In genomic region chr10:37976091-37976879, GRCh38 we compare ENCODE assay signal across 1 cellular context.
TF ChIP-seq lines count a peak whose summit lies in the region.

Gene ZNF25 (minus strand): TSS chr10:37976647. CDS start chr10:37971722, 4,925 bp downstream.

TF ChIP-seq in K562, 482 proteins besides CTCF, POLR2A, EP300 and RAD21 (continued from another document and continues in another):
- TF ChIP-seq AFF1 (IDR thresholded peaks at IDR 0.05; ENCODE audit: low read depth in 1 of 2, partially characterized antibody in 2 of 2) = peak in 1 of 2 experiments; percentile 86
- TF ChIP-seq CCNT2 (IDR thresholded peaks at IDR 0.05; ENCODE audit: borderline replicate concordance, extremely low read depth, insufficient read length, low read depth, low read length) = peak; percentile 72
- TF ChIP-seq CXXC5 (CRISPR knock-in tag; IDR thresholded peaks at IDR 0.05) = peak; percentile 75
- peak; percentile 78 for TF ChIP-seq PKNOX1 (IDR thresholded peaks at IDR 0.05)
- TF ChIP-seq ZNF124 (CRISPR knock-in tag; IDR thresholded peaks at IDR 0.05) = no peak
- peak in 1 of 2 experiments; percentile 65; a peak in 2 of 4 replicates for TF ChIP-seq HDAC1 (IDR thresholded peaks at IDR 0.05)
- TF ChIP-seq HSF4 (CRISPR knock-in tag; IDR thresholded peaks at IDR 0.05; ENCODE audit: borderline replicate concordance) = no peak
- TF ChIP-seq CREB3L1 (IDR thresholded peaks at IDR 0.05; ENCODE audit: borderline replicate concordance, low read depth) = peak; percentile 84
- no peak for TF ChIP-seq ZNF311 (CRISPR knock-in tag; IDR thresholded peaks at IDR 0.05)
- peak; percentile 47; the same call in 1 of the 2 replicates for TF ChIP-seq MTA1 (IDR thresholded peaks at IDR 0.05; ENCODE audit: borderline replicate concordance)
- peak; percentile 96 for TF ChIP-seq POLR2G (IDR thresholded peaks at IDR 0.05; ENCODE audit: low read depth, low read length)
- no peak for TF ChIP-seq ZNF518B (CRISPR knock-in tag; IDR thresholded peaks at IDR 0.05)
- TF ChIP-seq HDGF (IDR thresholded peaks at IDR 0.05) = no peak
- peak; percentile 52; the same call in 1 of the 2 replicates for TF ChIP-seq HMGXB4 (CRISPR knock-in tag; IDR thresholded peaks at IDR 0.05)
- TF ChIP-seq ZNF224 (CRISPR knock-in tag; IDR thresholded peaks at IDR 0.05) = no peak
- peak; percentile 45; the same call in 1 of the 2 replicates for TF ChIP-seq ZEB2 (IDR thresholded peaks at IDR 0.05)
- TF ChIP-seq PATZ1 (CRISPR knock-in tag; IDR thresholded peaks at IDR 0.05; ENCODE audit: borderline replicate concordance) = no peak
- TF ChIP-seq ARID4B (CRISPR knock-in tag; IDR thresholded peaks at IDR 0.05) = peak; percentile 34; the same call in 1 of the 2 replicates
- no peak for TF ChIP-seq NR2C2 (CRISPR knock-in tag; IDR thresholded peaks at IDR 0.05)
- peak; percentile 41; the same call in 1 of the 2 replicates for TF ChIP-seq NR2C2 (tag; IDR thresholded peaks at IDR 0.05)
- peak; percentile 44; the same call in 1 of the 2 replicates for TF ChIP-seq NFIC (IDR thresholded peaks at IDR 0.05)
- TF ChIP-seq ZNF12 (CRISPR knock-in tag; IDR thresholded peaks at IDR 0.05) = 0 out of 2 replicates have a peak, but pooled peaks have one; percentile 31
- TF ChIP-seq ZBTB1 (CRISPR knock-in tag; IDR thresholded peaks at IDR 0.05; ENCODE audit: borderline replicate concordance, low read depth) = 0 out of 2 replicates have a peak, but pooled peaks have one; percentile 44
- peak; percentile 88 for TF ChIP-seq SIX5 (IDR thresholded peaks at IDR 0.05; ENCODE audit: borderline replicate concordance in 1 of 2, insufficient read depth in 1 of 2, low read depth in 1 of 2, low read length in 2 of 2)
- no peak for TF ChIP-seq SIN3A (IDR thresholded peaks at IDR 0.05; ENCODE audit: borderline replicate concordance in 2 of 2, control insufficient read depth in 1 of 2, low read depth in 2 of 2, low read length in 2 of 2)
- TF ChIP-seq SMAD4 (CRISPR knock-in tag; conservative IDR thresholded peaks at IDR 0.05) = peak; percentile 75
- no peak for TF ChIP-seq XRCC3 (IDR thresholded peaks at IDR 0.05)
- TF ChIP-seq YY1 (IDR thresholded peaks at IDR 0.05; ENCODE audit: borderline replicate concordance in 1 of 3, control insufficient read depth in 1 of 3, extremely low read depth in 1 of 3, insufficient read depth in 3 of 3, insufficient read length in 1 of 3, insufficient replicate concordance in 2 of 3, low read depth in 1 of 3, low read length in 2 of 3) = peak; percentile 92 to 99 (median 99)
- peak; percentile 35; the same call in 1 of the 2 replicates for TF ChIP-seq ZNF764 (CRISPR knock-in tag; IDR thresholded peaks at IDR 0.05; ENCODE audit: low read depth)
